ENCODE assay signal across 14 cellular contexts in the genomic region with DNA sequence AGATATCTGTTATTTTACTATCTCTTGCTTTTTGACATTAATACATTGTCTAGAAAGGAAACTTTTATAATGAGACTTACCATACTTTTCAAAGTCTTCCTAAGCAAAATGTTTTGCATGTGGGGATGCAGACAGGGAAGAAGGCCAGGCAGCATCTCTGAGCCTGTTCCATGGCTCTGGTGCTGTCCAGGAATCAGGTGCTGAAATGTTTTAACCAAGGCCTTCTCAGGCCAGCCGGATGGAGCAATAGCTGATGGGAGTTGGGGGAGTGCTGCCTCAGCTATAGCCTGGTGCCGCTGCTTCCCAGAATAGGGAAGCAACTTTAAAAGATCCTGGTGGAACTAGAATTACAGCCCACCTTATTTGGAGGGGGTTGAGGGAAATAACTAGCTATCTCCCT. TPM values are rescaled to one million over a fixed set of nuclear protein-coding genes. Genes with fewer than 3 reads are reported as not detected.
DNase-seq lines count a peak whose midpoint lies in the region; ATAC-seq and TF ChIP-seq lines count a peak whose summit lies in the region.
"Had no signal": no experiment of that assay in that cellular context is flagged by ENCODE, and none has a peak within 500 bp of the region (broad histone marks: within the 10 kb centered on the region; RNA-seq: fewer than 3 reads in every experiment).

No MANE protein-coding gene starts in this region.

- H3K9me3 Mint-ChIP-seq in Calu3 (ENCODE audit: low read depth, unreplicated experiment): no peaks in the 10 kb centered on the region
- H3K9me3 Mint-ChIP-seq in CD8-positive, alpha-beta T cell: no peaks in the 10 kb centered on the region
- H3K9me3 Mint-ChIP-seq: CD4-positive, alpha-beta T cell; dendritic cell treated with granulocyte-macrophage colony-stimulating factor and Interleukin-4, amounts not matched to agents 40 ng/mL and 50 ng/mL, for 4 days had no signal

- no peak for TF ChIP-seq CTCF in Calu3 (IDR thresholded peaks at IDR 0.05; ENCODE audit: unreplicated experiment)
- no peak for TF ChIP-seq CTCF in choroid plexus epithelial cell (conservative IDR thresholded peaks at IDR 0.05; ENCODE audit: low read depth, low read length)
- no peak for TF ChIP-seq CTCF in CD8-positive, alpha-beta T cell (IDR thresholded peaks at IDR 0.05)

- BruUV-seq in Calu3 (replicated peaks; lab: Mats Ljungman, UMichigan): no TSS peak

- H3K36me3 ChIP-seq in CD8-positive, alpha-beta T cell (ENCODE audit: insufficient read depth, low read length): no peaks in the 10 kb centered on the region
- H3K36me3 ChIP-seq: prostate gland had no signal

- no peaks in the 10 kb centered on the region for H3K36me3 Mint-ChIP-seq in Calu3 (ENCODE audit: insufficient read depth, unreplicated experiment)
- no peaks in the 10 kb centered on the region for H3K36me3 Mint-ChIP-seq in CD8-positive, alpha-beta T cell

- no peak overlapping the region for H3K4me3 Mint-ChIP-seq in Calu3 (ENCODE audit: low read depth, unreplicated experiment)
- no peak overlapping the region for H3K4me3 Mint-ChIP-seq in CD8-positive, alpha-beta T cell
- H3K4me3 Mint-ChIP-seq: CD4-positive, alpha-beta T cell; dendritic cell treated with granulocyte-macrophage colony-stimulating factor and Interleukin-4, amounts not matched to agents 40 ng/mL and 50 ng/mL, for 4 days had no signal

- CTCF ChIA-PET in Calu3 (lab: Charles Lee): no interaction called here
- CTCF ChIA-PET in CD8-positive, alpha-beta T cell (lab: Charles Lee): interaction anchor here (0.6 to 1.9 kb wide), 3 partner anchors 16 to 280 kb away, joined by 3 to 5 read pairs (median 3); no protein-coding TSS in a partner anchor

- no peaks in the 10 kb centered on the region for H3K4me1 ChIP-seq in CD8-positive, alpha-beta T cell (ENCODE audit: insufficient read depth, low read length)
- H3K4me1 ChIP-seq: prostate gland had no signal

- H3K27me3 ChIP-seq in CD8-positive, alpha-beta T cell (ENCODE audit: insufficient read depth, low read length): no peaks in the 10 kb centered on the region

- POLR2A ChIA-PET in CD8-positive, alpha-beta T cell (lab: Charles Lee): no interaction called here

- ATAC-seq in Right ventricle myocardium inferior: no peak
- ATAC-seq in CD8-positive, alpha-beta T cell: no peak

- intact Hi-C loops in Calu3 (cut with micrococcal nuclease; ENCODE audit: unreplicated experiment) (no loop called here), Right ventricle myocardium inferior (cut with DNase I) (no loop called here)
- intact Hi-C loops in CD8-positive, alpha-beta T cell (cut with DNase I, micrococcal nuclease): no loop called here

- H3K27me3 Mint-ChIP-seq in Calu3 (ENCODE audit: unreplicated experiment): peaks cover 61% of the 10 kb centered on the region
- peaks cover 22% of the 10 kb centered on the region for H3K27me3 Mint-ChIP-seq in CD8-positive, alpha-beta T cell (ENCODE audit: low read depth)

- no peaks in the 10 kb centered on the region for H3K9me3 ChIP-seq in CD8-positive, alpha-beta T cell (ENCODE audit: low read length)
- H3K9me3 ChIP-seq: prostate gland had no signal

- H3K27ac ChIP-seq in CD8-positive, alpha-beta T cell (ENCODE audit: low read depth, low read length): no peak overlapping the region
- H3K27ac ChIP-seq: prostate gland had no signal

- no peak overlapping the region for H3K4me3 ChIP-seq in choroid plexus epithelial cell (ENCODE audit: low read depth, low read length)
- H3K4me3 ChIP-seq in CD8-positive, alpha-beta T cell (ENCODE audit: low read depth, low read length): no peak overlapping the region
- H3K4me3 ChIP-seq: prostate gland had no signal

- no peak overlapping the region for H3K27ac Mint-ChIP-seq in Calu3 (ENCODE audit: unreplicated experiment)
- no peak overlapping the region for H3K27ac Mint-ChIP-seq in CD8-positive, alpha-beta T cell
- H3K27ac Mint-ChIP-seq: CD4-positive, alpha-beta T cell; dendritic cell treated with granulocyte-macrophage colony-stimulating factor and Interleukin-4, amounts not matched to agents 40 ng/mL and 50 ng/mL, for 4 days had no signal

- H3K4me1 Mint-ChIP-seq in Calu3 (ENCODE audit: low read depth, unreplicated experiment): no peaks in the 10 kb centered on the region
- no peaks in the 10 kb centered on the region for H3K4me1 Mint-ChIP-seq in CD8-positive, alpha-beta T cell (ENCODE audit: low read depth)

- peak; percentile 7 for DNase-seq in Calu3
- DNase-seq in M059J (ENCODE audit: low read depth): peak; percentile 26
- peak; percentile 36 for DNase-seq in choroid plexus epithelial cell (ENCODE audit: low read depth)
- peak; percentile 38 to 42 for DNase-seq in lung microvascular endothelial cell (ENCODE audit: low read depth in 2 of 2)
- DNase-seq in NCI-H1436 (lab: John Stamatoyannopoulos, UW): no peak
- no peak for DNase-seq in Right ventricle myocardium inferior (ENCODE audit: missing footprints)
- DNase-seq in CD8-positive, alpha-beta T cell: no peak
- DNase-seq in stimulated activated CD4-positive, alpha-beta T cell treated with anti-CD3 and anti-CD28 coated beads, Interleukin-4, amount 100 ng/mL, for 4 hours: no peak
- DNase-seq: CD4-positive, alpha-beta T cell; HCEC 1CT; NCI-H446 treated with DMSO at 0.1 percent for 48 hours had no signal

RNA-seq across cellular contexts. Expression of a gene that starts 38.5 kb away (rescaled TPM):
- total RNA-seq in Calu3 (2022) (not detected in 2 replicates), lung microvascular endothelial cell (2.0 and 2.2 TPM in 2 replicates), Right ventricle myocardium inferior (1.5 TPM)
- total RNA-seq in M059J (2014; rRNA removed; shearing (Covaris generic)): not detected in 2 replicates
- not detected for total RNA-seq in CD8-positive, alpha-beta T cell
- total RNA-seq: CD4-positive, alpha-beta T cell; T-helper 2 cell treated with Interferon-gamma antibody and Interleukin-4, amounts not matched to agents 100 ng/mL and 5 ng/mL, for 36 hours had no signal

Comparison
In these comparisons a context has a peak if more than half of its experiments do, and no peak if none do; other contexts are left out.
1. DNase-seq: peak in Calu3 (single experiment), M059J (single experiment), choroid plexus epithelial cell (single experiment) and lung microvascular endothelial cell (2 of 2); none in NCI-H1436 (single experiment), Right ventricle myocardium inferior (single experiment), CD8-positive, alpha-beta T cell (0 of 7) and stimulated activated CD4-positive, alpha-beta T cell treated with anti-CD3 and anti-CD28 coated beads, Interleukin-4, amount 100 ng/mL, for 4 hours (0 of 2).